ENCODE assay signal across 14 cellular contexts in the genomic region with DNA sequence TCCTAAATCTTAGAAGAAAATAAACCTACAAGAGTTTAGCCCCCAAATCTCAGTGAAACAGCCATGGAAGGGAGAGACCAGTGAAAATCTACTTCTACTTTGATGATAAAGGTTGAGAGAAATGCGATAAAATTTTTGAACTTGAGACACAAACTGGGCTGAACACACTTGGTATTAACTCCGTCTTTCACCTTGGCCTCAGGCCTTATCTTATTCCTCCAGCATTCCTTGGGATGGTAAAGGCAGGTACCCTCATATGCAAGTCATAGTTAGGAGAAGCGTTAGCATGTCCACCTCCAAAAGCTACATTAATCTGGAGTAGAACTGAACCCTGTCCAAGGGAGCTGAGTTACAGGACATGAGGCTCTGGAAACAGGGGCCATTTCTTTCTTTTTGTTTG. TPM values are rescaled to one million over a fixed set of nuclear protein-coding genes. Genes with fewer than 3 reads are reported as not detected.
DNase-seq lines count a peak whose midpoint lies in the region; ATAC-seq and TF ChIP-seq lines count a peak whose summit lies in the region.
"Had no signal": no experiment of that assay in that cellular context is flagged by ENCODE, and none has a peak within 500 bp of the region (broad histone marks: within the 10 kb centered on the region; RNA-seq: fewer than 3 reads in every experiment).

No MANE protein-coding gene starts in this region.

- no peaks in the 10 kb centered on the region for H3K79me2 ChIP-seq in trophoblast cell (ENCODE audit: control insufficient read depth, insufficient read depth, low read length, poor library complexity)

- peak overlapping the region in 3 of 5 donors; percentile 13 to 40 (median 38) for H3K4me3 Mint-ChIP-seq in immature natural killer cell
- H3K4me3 Mint-ChIP-seq: CD8-positive, alpha-beta memory T cell; HFFc6 had no signal

- TF ChIP-seq POLR2A in IMR-90 (IDR thresholded peaks at IDR 0.05; ENCODE audit: low read depth, low read length): no peak
- no peak for TF ChIP-seq POLR2A in gastroesophageal sphincter (IDR thresholded peaks at IDR 0.05)
- TF ChIP-seq POLR2A in GM18505 (IDR thresholded peaks at IDR 0.05; ENCODE audit: borderline replicate concordance, extremely low read depth, insufficient read depth, insufficient read length): no peak

- no peak overlapping the region; the same call in 1 of the 2 replicates for H4K5ac ChIP-seq in IMR-90 (ENCODE audit: low read depth, low read length)

- peak overlapping the region; percentile 78 for H2AK5ac ChIP-seq in IMR-90 (ENCODE audit: low read depth, low read length)
- no peak overlapping the region for H2AK5ac ChIP-seq in trophoblast cell (ENCODE audit: low read length)

- H4K20me1 ChIP-seq in BLaER1 treated with 17β-estradiol and CSF1 and Interleukin-3, amounts not matched to agents 10 nM and 100 nM: peaks cover 0 to 5% (median 0%) of the 10 kb centered on the region in 11 experiments; a peak in 1 of 22 replicates
- no peaks in the 10 kb centered on the region for H4K20me1 ChIP-seq in IMR-90 (ENCODE audit: insufficient read depth, low read length)

- no peak overlapping the region for H3K56ac ChIP-seq in IMR-90 (ENCODE audit: extremely low read depth, insufficient read depth, low read length)

- TF ChIP-seq EP300 in gastroesophageal sphincter (IDR thresholded peaks at IDR 0.05): no peak

- peak overlapping the region in 2 of 6 donors; percentile 51 to 76 for H3K27ac Mint-ChIP-seq in immature natural killer cell
- H3K27ac Mint-ChIP-seq: CD8-positive, alpha-beta memory T cell; HFFc6 had no signal

- H3K4ac ChIP-seq in IMR-90 (ENCODE audit: low read depth, low read length) (no peak overlapping the region; the same call in 1 of the 2 replicates), trophoblast cell (ENCODE audit: low read depth, low read length) (no peak overlapping the region)

- in situ Hi-C loops in IMR-90 (cut with MboI; ENCODE audit: low sequenced_read_pairs): no loop called here

- H3K27me3 ChIP-seq in BLaER1 treated with 17β-estradiol and CSF1 and Interleukin-3, amounts not matched to agents 10 nM and 100 nM: no peaks in the 10 kb centered on the region
- no peaks in the 10 kb centered on the region for H3K27me3 ChIP-seq in IMR-90 (ENCODE audit: control insufficient read depth, insufficient read depth, low read length)
- no peaks in the 10 kb centered on the region for H3K27me3 ChIP-seq in trophoblast cell (ENCODE audit: insufficient read depth, low read length)
- H3K27me3 ChIP-seq in gastroesophageal sphincter: no peaks in the 10 kb centered on the region
- H3K27me3 ChIP-seq: BE2C had no signal

- dilution Hi-C loops in IMR-90 (cut with HindIII; ENCODE audit: low sequenced_read_pairs, unreplicated experiment): no loop called here

- no peak overlapping the region for H3K4me3 ChIP-seq in BLaER1 treated with 17β-estradiol and CSF1 and Interleukin-3, amounts not matched to agents 10 nM and 100 nM
- H3K4me3 ChIP-seq in IMR-90 (ENCODE audit: insufficient read depth, low read depth, low read length): no peak overlapping the region
- H3K4me3 ChIP-seq in trophoblast cell (ENCODE audit: low read depth, low read length): no peak overlapping the region
- H3K4me3 ChIP-seq in gastroesophageal sphincter: no peak overlapping the region
- H3K4me3 ChIP-seq: A549 had no signal

- no CpG with 5 or more reads among the region's 3 CpGs for WGBS in IMR-90 (ENCODE audit: extremely low coverage in 2 of 2, insufficient read length in 1 of 2), 2 experiments
- no CpG with 5 or more reads among the region's 3 CpGs for WGBS in trophoblast cell (ENCODE audit: extremely low coverage, insufficient coverage, insufficient read length)
- 70% methylated on average over 3 of the region's 3 CpGs; no CpG with 5 or more reads in 1 of the 2 donors for WGBS in gastroesophageal sphincter (ENCODE audit: low coverage in 1 of 2), 2 donors

- H3K4me1 Mint-ChIP-seq in immature natural killer cell: peaks cover 29 to 45% of the 10 kb centered on the region in 2 donors

- no peak overlapping the region for H3K23ac ChIP-seq in IMR-90 (ENCODE audit: low read depth, low read length)
- H3K23ac ChIP-seq in trophoblast cell (ENCODE audit: low read length): no peak overlapping the region

- H2BK12ac ChIP-seq in trophoblast cell (ENCODE audit: low read length): no peak overlapping the region

- no peaks in the 10 kb centered on the region for H3K36me3 ChIP-seq in BLaER1 treated with 17β-estradiol and CSF1 and Interleukin-3, amounts not matched to agents 10 nM and 100 nM
- H3K36me3 ChIP-seq in IMR-90 (ENCODE audit: control insufficient read depth, insufficient read depth, low read length) (no peaks in the 10 kb centered on the region), trophoblast cell (ENCODE audit: control insufficient read depth in 1 of 2, insufficient read depth in 2 of 2, low read length in 2 of 2) (no peaks in the 10 kb centered on the region), gastroesophageal sphincter (no peaks in the 10 kb centered on the region)
- H3K36me3 ChIP-seq: BE2C had no signal

- BruUV-seq in IMR-90 (replicated peaks; lab: Mats Ljungman, UMichigan): no TSS peak

- intact Hi-C loops in IMR-90 (cut with micrococcal nuclease): loop anchor here (5.0 kb wide), 1 partner anchor 35 kb away; no protein-coding TSS in a partner anchor

- H4K91ac ChIP-seq in IMR-90 (ENCODE audit: insufficient read depth, low read depth, low read length): no peak overlapping the region
- H4K91ac ChIP-seq in trophoblast cell (ENCODE audit: low read depth, low read length): no peak overlapping the region

- H2AFZ ChIP-seq in IMR-90 (replicated peaks; ENCODE audit: low read length, poor library complexity) (no peak overlapping the region), trophoblast cell (ENCODE audit: insufficient read depth, low read length, poor library complexity) (no peak overlapping the region)

- peaks cover 39 to 51% (median 42%) of the 10 kb centered on the region in 10 experiments for H3K4me1 ChIP-seq in BLaER1 treated with 17β-estradiol and CSF1 and Interleukin-3, amounts not matched to agents 10 nM and 100 nM
- H3K4me1 ChIP-seq in IMR-90 (ENCODE audit: control insufficient read depth, insufficient read depth, low read length) (peaks cover 10% of the 10 kb centered on the region), trophoblast cell (ENCODE audit: control insufficient read depth in 1 of 2, insufficient read depth in 2 of 2, low read length in 2 of 2) (peaks cover 6 to 7% of the 10 kb centered on the region in 2 experiments), gastroesophageal sphincter (peaks cover 4 to 21% (median 11%) of the 10 kb centered on the region in 3 donors)
- H3K4me1 ChIP-seq: BE2C had no signal

- H3K18ac ChIP-seq in IMR-90 (ENCODE audit: low read depth, low read length) (peak overlapping the region; percentile 4; the same call in 1 of the 2 replicates), trophoblast cell (ENCODE audit: low read length) (no peak overlapping the region)

- peaks cover 0 to 8% (median 2%) of the 10 kb centered on the region in 3 donors for H3K27me3 Mint-ChIP-seq in immature natural killer cell (ENCODE audit: low read depth in 3 of 3)

- H2BK20ac ChIP-seq in IMR-90 (ENCODE audit: low read depth, low read length): peak overlapping the region; percentile 64

- ATAC-seq in IMR-90 (ENCODE audit: low read depth): no peak
- ATAC-seq in gastroesophageal sphincter: no peak
- ATAC-seq in GM18505 (IDR thresholded peaks at IDR 0.05; ENCODE audit: unreplicated experiment): no peak

- TF ChIP-seq CTCF in IMR-90 (conservative IDR thresholded peaks at IDR 0.05; ENCODE audit: low read depth, low read length) (no peak), gastroesophageal sphincter (IDR thresholded peaks at IDR 0.05) (no peak)

- no peak overlapping the region for H2AK9ac ChIP-seq in IMR-90 (replicated peaks; ENCODE audit: low read depth, low read length, poor library complexity)

- H3K9me3 Mint-ChIP-seq in immature natural killer cell: no peaks in the 10 kb centered on the region

- CTCF ChIA-PET in IMR-90 (lab: Yijun Ruan, JAX): no interaction called here

- no peak overlapping the region for H3K14ac ChIP-seq in IMR-90 (replicated peaks; ENCODE audit: low read depth, low read length)
- H3K14ac ChIP-seq in trophoblast cell (ENCODE audit: low read length): no peak overlapping the region

- H3K4me2 ChIP-seq in BLaER1 treated with 17β-estradiol and CSF1 and Interleukin-3, amounts not matched to agents 10 nM and 100 nM: peak overlapping the region; percentile 6 to 91 (median 85); a peak in 19 of 22 replicates
- H3K4me2 ChIP-seq in IMR-90 (ENCODE audit: low read depth, low read length) (no peak overlapping the region), trophoblast cell (ENCODE audit: low read length) (no peak overlapping the region)
- H3K4me2 ChIP-seq: A549 had no signal

- H2BK15ac ChIP-seq in IMR-90 (ENCODE audit: low read depth, low read length): peak overlapping the region; percentile 29; the same call in 2 of the 3 replicates

- POLR2A ChIA-PET in IMR-90 (lab: Charles Lee; ENCODE audit: unreplicated experiment): no interaction called here

- H2BK5ac ChIP-seq in IMR-90 (ENCODE audit: low read depth, low read length, poor library complexity, severe bottlenecking) (peak overlapping the region; percentile 27), trophoblast cell (ENCODE audit: low read depth, low read length, poor library complexity) (no peak overlapping the region)

- peak overlapping the region in 1 of 11 experiments; percentile 31; a peak in 1 of 22 replicates for H3K27ac ChIP-seq in BLaER1 treated with 17β-estradiol and CSF1 and Interleukin-3, amounts not matched to agents 10 nM and 100 nM
- H3K27ac ChIP-seq in IMR-90 (ENCODE audit: insufficient read depth, low read length) (no peak overlapping the region), trophoblast cell (ENCODE audit: low read depth, low read length) (no peak overlapping the region), gastroesophageal sphincter (no peak overlapping the region)
- H3K27ac ChIP-seq: A549, HL-60 had no signal

- H4K12ac ChIP-seq in trophoblast cell (ENCODE audit: low read depth, low read length): no peak overlapping the region

- peak overlapping the region; percentile 18 for H2BK120ac ChIP-seq in IMR-90 (ENCODE audit: low read depth, low read length)
- no peak overlapping the region for H2BK120ac ChIP-seq in trophoblast cell (ENCODE audit: insufficient read depth, low read length, poor library complexity)

- peaks cover 0 to 3% (median 2%) of the 10 kb centered on the region in 3 donors for H3K36me3 Mint-ChIP-seq in immature natural killer cell
- H3K36me3 Mint-ChIP-seq: CD8-positive, alpha-beta memory T cell had no signal

- H3K79me1 ChIP-seq in IMR-90 (ENCODE audit: low read depth in 1 of 2, low read length in 2 of 2) (no peaks in the 10 kb centered on the region), trophoblast cell (ENCODE audit: low read length) (peaks cover 3% of the 10 kb centered on the region)

- DNase-seq in IMR-90 (no peak), immature natural killer cell (no peak), trophoblast cell (peak; percentile 67 to 91), anterior cingulate cortex (lab: John Stamatoyannopoulos, UW) (no peak)
- DNase-seq: BE2C; Calu3; CD8-positive, alpha-beta memory T cell; DMS 273 treated with DMSO at 0.1 percent for 48 hours; HFFc6 had no signal

- no peak overlapping the region for H3K9ac ChIP-seq in BLaER1 treated with 17β-estradiol and CSF1 and Interleukin-3, amounts not matched to agents 10 nM and 100 nM
- H3K9ac ChIP-seq in IMR-90 (ENCODE audit: low read depth, low read length) (no peak overlapping the region), trophoblast cell (ENCODE audit: low read length) (no peak overlapping the region)

- H4K8ac ChIP-seq in IMR-90 (ENCODE audit: low read depth in 2 of 2, low read length in 2 of 2): peak overlapping the region in 1 of 2 experiments; percentile 47; a peak in 1 of 4 replicates
- H4K8ac ChIP-seq in trophoblast cell (ENCODE audit: low read depth, low read length): no peak overlapping the region

- TF ChIP-seq RAD21 in IMR-90 (IDR thresholded peaks at IDR 0.05; ENCODE audit: low read length): no peak

- peaks cover 3% of the 10 kb centered on the region; the same call in 1 of the 2 replicates for H3K9me1 ChIP-seq in IMR-90 (ENCODE audit: insufficient read depth, low read length)

- no peaks in the 10 kb centered on the region for H3K9me3 ChIP-seq in BLaER1 treated with 17β-estradiol and CSF1 and Interleukin-3, amounts not matched to agents 10 nM and 100 nM (replicated peaks in 1 of 11)
- H3K9me3 ChIP-seq in IMR-90 (ENCODE audit: control insufficient read depth, insufficient read depth, low read length) (no peaks in the 10 kb centered on the region), trophoblast cell (ENCODE audit: insufficient read depth, low read depth, low read length) (no peaks in the 10 kb centered on the region), gastroesophageal sphincter (no peaks in the 10 kb centered on the region)
- H3K9me3 ChIP-seq: A549, BE2C had no signal

RNA-seq across cellular contexts. Expression of a gene that starts 1.2 kb away (rescaled TPM):
- total RNA-seq in IMR-90 (2012; rRNA removed) (1.4 and 1.6 TPM in 2 replicates), gastroesophageal sphincter (10 to 100 TPM in 1 of 4 donors, 1 to 10 TPM in 3; 2.0 to 14.6 (median 5.3) TPM)
- polyA plus RNA-seq in IMR-90 (2012; rRNA removed) (0.44 and 0.56 TPM in 2 replicates), immature natural killer cell (1 to 10 TPM; 1.4 to 6.0 (median 2.5) TPM)
- 0.13 and 0.15 TPM in 2 replicates for polyA plus RNA-seq in IMR-90 (2012; cell fraction: cytosol; rRNA removed)
- 0.13 and 0.55 TPM in 2 replicates for polyA plus RNA-seq in IMR-90 (2012; cell fraction: nucleus; rRNA removed; ENCODE audit: low replicate concordance)
- 5.4 and 5.5 TPM in 2 replicates for polyA plus RNA-seq in trophoblast cell (2013)
- total RNA-seq: CD8-positive, alpha-beta memory T cell; HFFc6 had no signal

Comparison
In these comparisons a context has a peak if more than half of its experiments do, and no peak if none do; other contexts are left out.
1. H3K4me2 ChIP-seq: peak in BLaER1 treated with 17β-estradiol and CSF1 and Interleukin-3, amounts not matched to agents 10 nM and 100 nM (11 of 11); none in IMR-90 (single experiment) and trophoblast cell (single experiment).
2. DNase-seq: peak in trophoblast cell (2 of 2); none in IMR-90 (single experiment), immature natural killer cell (0 of 3) and anterior cingulate cortex (0 of 58).